Comparison of ENCODE assay signal across 23 cellular contexts in genomic region chr16:78428193-78428592, GRCh38.
"Had no signal": no experiment of that assay in that cellular context is flagged by ENCODE, and none has a peak within 500 bp of the region (broad histone marks: within the 10 kb centered on the region; RNA-seq: fewer than 3 reads in every experiment).

No MANE protein-coding gene starts in this region.

- H3K27me3 ChIP-seq: brain microvascular endothelial cell, gastroesophageal sphincter, heart left ventricle, sigmoid colon had no signal

- H3K4me1 Mint-ChIP-seq: stimulated activated naive B cell treated with anti-CD40 and anti-IgM and Interleukin-4, amounts not matched to agents 10 μg/mL and 1 μg/mL and 100 μg/mL, for 72 hours had no signal

- H3K27ac Mint-ChIP-seq: activated naive CD4-positive, alpha-beta T cell treated with anti-CD3 and anti-CD28 coated beads, Interleukin-2, amount 10 ng/mL, durations not matched to agents 7 days and 5 days; activated naive CD8-positive, alpha-beta T cell treated with anti-CD3 and anti-CD28 coated beads, Interleukin-2, amount 50 U/mL, for 24 hours; natural killer cell treated with Interleukin-12 subunit alpha and Interleukin-12 subunit beta and Interleukin-15 and Interleukin-18, amount 100 ng/mL, for 72 hours; stimulated activated naive B cell treated with anti-CD40 and anti-IgM and Interleukin-4, amounts not matched to agents 10 μg/mL and 1 μg/mL and 100 μg/mL, for 72 hours; T-cell had no signal

- ATAC-seq: activated naive CD8-positive, alpha-beta T cell treated with anti-CD3 and anti-CD28 coated beads, Interleukin-2, amount 50 U/mL, for 24 hours; esophagus mucosa; gastroesophageal sphincter; heart left ventricle; natural killer cell treated with Interleukin-12 subunit alpha and Interleukin-12 subunit beta and Interleukin-15 and Interleukin-18, amount 100 ng/mL, for 72 hours; stimulated activated naive B cell treated with anti-CD40 and anti-IgM and Interleukin-4, amounts not matched to agents 10 μg/mL and 1 μg/mL and 100 μg/mL, for 72 hours; T-cell had no signal

- DNase-seq: activated CD4-positive, alpha-beta T cell treated with anti-CD3 and anti-CD28 coated beads, Interleukin-2, amount 50 U/mL, for 1 hour; activated CD4-positive, CD25-positive, alpha-beta regulatory T cell treated with anti-CD3 and anti-CD28 coated beads, Interleukin-2, amount 50 U/mL, for 72 hours; activated CD8-positive, alpha-beta memory T cell treated with anti-CD3 and anti-CD28 coated beads for 24 hours; activated CD8-positive, alpha-beta memory T cell treated with anti-CD3 and anti-CD28 coated beads, Interleukin-2, amount 50 U/mL, for 48 hours; activated effector memory CD4-positive, alpha-beta T cell treated with Interleukin-2 at 50 U/mL for 16 hours; activated naive CD4-positive, alpha-beta T cell treated with anti-CD3 and anti-CD28 coated beads, Interleukin-2, amount 10 ng/mL, durations not matched to agents 7 days and 5 days; activated naive CD8-positive, alpha-beta T cell treated with anti-CD3 and anti-CD28 coated beads, Interleukin-2, amount 50 U/mL, for 24 hours; activated T-cell treated with anti-CD3 and anti-CD28 coated beads, Interleukin-2, amount 50 U/mL, for 48 hours; aorta; brain microvascular endothelial cell; central memory CD4-positive, alpha-beta T cell; heart left ventricle; mesendoderm; nucleus accumbens; posterior cingulate gyrus; sigmoid colon; stimulated activated CD4-positive, alpha-beta T cell treated with anti-CD3 and anti-CD28 coated beads, Interleukin-4, amount 100 ng/mL, for 4 hours; stimulated activated naive B cell treated with anti-CD40 and anti-IgM and Interleukin-4, amounts not matched to agents 10 μg/mL and 1 μg/mL and 100 μg/mL, for 72 hours; T-cell had no signal

- H3K27me3 Mint-ChIP-seq: activated naive CD4-positive, alpha-beta T cell treated with anti-CD3 and anti-CD28 coated beads, Interleukin-2, amount 10 ng/mL, durations not matched to agents 7 days and 5 days; activated naive CD8-positive, alpha-beta T cell treated with anti-CD3 and anti-CD28 coated beads, Interleukin-2, amount 50 U/mL, for 24 hours; natural killer cell treated with Interleukin-12 subunit alpha and Interleukin-12 subunit beta and Interleukin-15 and Interleukin-18, amount 100 ng/mL, for 72 hours; stimulated activated naive B cell treated with anti-CD40 and anti-IgM and Interleukin-4, amounts not matched to agents 10 μg/mL and 1 μg/mL and 100 μg/mL, for 72 hours; T-cell had no signal

- H3K9me3 ChIP-seq: gastroesophageal sphincter, heart left ventricle, sigmoid colon had no signal

- H3K36me3 ChIP-seq: brain microvascular endothelial cell, sigmoid colon had no signal

- H3K4me3 Mint-ChIP-seq: activated naive CD4-positive, alpha-beta T cell treated with anti-CD3 and anti-CD28 coated beads, Interleukin-2, amount 10 ng/mL, durations not matched to agents 7 days and 5 days; activated naive CD8-positive, alpha-beta T cell treated with anti-CD3 and anti-CD28 coated beads, Interleukin-2, amount 50 U/mL, for 24 hours; natural killer cell treated with Interleukin-12 subunit alpha and Interleukin-12 subunit beta and Interleukin-15 and Interleukin-18, amount 100 ng/mL, for 72 hours; stimulated activated naive B cell treated with anti-CD40 and anti-IgM and Interleukin-4, amounts not matched to agents 10 μg/mL and 1 μg/mL and 100 μg/mL, for 72 hours; T-cell had no signal

- H3K4me1 ChIP-seq: gastroesophageal sphincter, heart left ventricle, sigmoid colon had no signal

- FAIRE-seq: colon had no signal

- H3K9me3 Mint-ChIP-seq: activated naive CD4-positive, alpha-beta T cell treated with anti-CD3 and anti-CD28 coated beads, Interleukin-2, amount 10 ng/mL, durations not matched to agents 7 days and 5 days; natural killer cell treated with Interleukin-12 subunit alpha and Interleukin-12 subunit beta and Interleukin-15 and Interleukin-18, amount 100 ng/mL, for 72 hours; stimulated activated naive B cell treated with anti-CD40 and anti-IgM and Interleukin-4, amounts not matched to agents 10 μg/mL and 1 μg/mL and 100 μg/mL, for 72 hours had no signal

- H3K27ac ChIP-seq: brain microvascular endothelial cell, gastroesophageal sphincter, heart left ventricle, sigmoid colon had no signal

- H3K4me3 ChIP-seq: gastroesophageal sphincter, heart left ventricle, sigmoid colon had no signal
